In genomic region chr3:159787191-159787590, GRCh38 we compare ENCODE assay signal across 1 cellular context.
TF ChIP-seq lines count a peak whose summit lies in the region.

No MANE protein-coding gene starts in this region.

TF ChIP-seq in HepG2, 621 proteins besides CTCF, POLR2A, EP300 and RAD21 (continued from another document and continues in another):
- TF ChIP-seq KIAA2018 (CRISPR knock-in tag; IDR thresholded peaks at IDR 0.05; ENCODE audit: borderline replicate concordance) (no peak), FOXK1 (CRISPR knock-in tag; IDR thresholded peaks at IDR 0.05; ENCODE audit: borderline replicate concordance, low read depth) (peak; percentile 64; the same call in 1 of the 2 replicates), SKI (IDR thresholded peaks at IDR 0.05; ENCODE audit: partially characterized antibody) (peak; percentile 22), KAT2B (IDR thresholded peaks at IDR 0.05; ENCODE audit: borderline replicate concordance, low read depth, low read length) (no peak), ZBTB25 (CRISPR knock-in tag; IDR thresholded peaks at IDR 0.05) (no peak), GABPA (IDR thresholded peaks at IDR 0.05; ENCODE audit: low read depth, low read length) (no peak), GABPA (CRISPR knock-in tag; IDR thresholded peaks at IDR 0.05; ENCODE audit: low read depth) (no peak), ZNF672 (CRISPR knock-in tag; IDR thresholded peaks at IDR 0.05) (no peak), RBFOX2 (IDR thresholded peaks at IDR 0.05; ENCODE audit: low read depth, low read length) (no peak), NR2F2 (IDR thresholded peaks at IDR 0.05; ENCODE audit: borderline replicate concordance, low read depth) (no peak), FOSL2 (CRISPR knock-in tag; IDR thresholded peaks at IDR 0.05) (peak; percentile 97), MXD4 (CRISPR knock-in tag; IDR thresholded peaks at IDR 0.05) (no peak), KDM5B (CRISPR knock-in tag; IDR thresholded peaks at IDR 0.05; ENCODE audit: borderline replicate concordance) (no peak), ATF3 (CRISPR knock-in tag; IDR thresholded peaks at IDR 0.05) (peak; percentile 85), PATZ1 (CRISPR knock-in tag; IDR thresholded peaks at IDR 0.05) (no peak; the same call in 1 of the 2 replicates), ZNF609 (CRISPR knock-in tag; IDR thresholded peaks at IDR 0.05; ENCODE audit: borderline replicate concordance) (no peak), SNAPC5 (CRISPR knock-in tag; IDR thresholded peaks at IDR 0.05; ENCODE audit: borderline replicate concordance) (no peak), ZNF275 (CRISPR knock-in tag; IDR thresholded peaks at IDR 0.05; ENCODE audit: borderline replicate concordance) (no peak), ZNF317 (CRISPR knock-in tag; IDR thresholded peaks at IDR 0.05) (peak; percentile 91), ARID2 (CRISPR knock-in tag; IDR thresholded peaks at IDR 0.05; ENCODE audit: borderline replicate concordance) (no peak), NONO (IDR thresholded peaks at IDR 0.05) (no peak), NONO (CRISPR knock-in tag; conservative IDR thresholded peaks at IDR 0.05) (no peak), ZNF572 (CRISPR knock-in tag; IDR thresholded peaks at IDR 0.05) (no peak), SOX5 (CRISPR knock-in tag; IDR thresholded peaks at IDR 0.05; ENCODE audit: borderline replicate concordance) (peak; percentile 63; the same call in 1 of the 2 replicates), MXD3 (CRISPR knock-in tag; IDR thresholded peaks at IDR 0.05) (no peak), FIP1L1 (IDR thresholded peaks at IDR 0.05; ENCODE audit: borderline replicate concordance, insufficient read depth, low read depth, low read length) (no peak), ZBTB26 (CRISPR knock-in tag; IDR thresholded peaks at IDR 0.05; ENCODE audit: borderline replicate concordance) (peak; percentile 31; the same call in 1 of the 2 replicates), ZNF839 (CRISPR knock-in tag; IDR thresholded peaks at IDR 0.05; ENCODE audit: borderline replicate concordance) (no peak), HMG20B (CRISPR knock-in tag; conservative IDR thresholded peaks at IDR 0.05) (no peak), GFI1 (CRISPR knock-in tag; IDR thresholded peaks at IDR 0.05; ENCODE audit: borderline replicate concordance) (no peak), ZNF296 (CRISPR knock-in tag; conservative IDR thresholded peaks at IDR 0.05) (no peak), CENPT (CRISPR knock-in tag; IDR thresholded peaks at IDR 0.05; ENCODE audit: low read depth) (no peak), NFE2L1 (CRISPR knock-in tag; IDR thresholded peaks at IDR 0.05; ENCODE audit: borderline replicate concordance) (no peak), LBX2 (CRISPR knock-in tag; IDR thresholded peaks at IDR 0.05; ENCODE audit: borderline replicate concordance) (no peak), ZNF781 (CRISPR knock-in tag; IDR thresholded peaks at IDR 0.05; ENCODE audit: borderline replicate concordance, not compliant biosample characterization) (no peak), FOXP1 (IDR thresholded peaks at IDR 0.05) (no peak), FOXP1 (CRISPR knock-in tag; IDR thresholded peaks at IDR 0.05) (peak; percentile 82), NCOA1 (CRISPR knock-in tag; IDR thresholded peaks at IDR 0.05) (no peak)
